Comparison of ENCODE assay signal across 7 cellular contexts in genomic region chr4:174437756-174438155, GRCh38.
"Had no signal": no experiment of that assay in that cellular context is flagged by ENCODE, and none has a peak within 500 bp of the region (broad histone marks: within the 10 kb centered on the region; RNA-seq: fewer than 3 reads in every experiment).

No MANE protein-coding gene starts in this region.

- H3K36me3 ChIP-seq: colonic mucosa, neural progenitor cell, pancreas, thyroid gland had no signal

- H3K9ac ChIP-seq: neural progenitor cell had no signal

- H3K4me2 ChIP-seq: neural progenitor cell had no signal

- H3K27me3 ChIP-seq: colonic mucosa, neural progenitor cell, pancreas, thyroid gland had no signal

- H3K4me1 ChIP-seq: colonic mucosa, neural progenitor cell, pancreas, thyroid gland had no signal

- H3K9me3 ChIP-seq: colonic mucosa, pancreas, thyroid gland had no signal

- DNase-seq: anterior cingulate cortex; colonic mucosa; effector CD4-positive, alpha-beta T cell; pancreas; small intestine; thyroid gland had no signal

- H3K4me3 ChIP-seq: colonic mucosa, neural progenitor cell, pancreas, thyroid gland had no signal
